25 cellular contexts compared by ENCODE assay signal in the genomic region with DNA sequence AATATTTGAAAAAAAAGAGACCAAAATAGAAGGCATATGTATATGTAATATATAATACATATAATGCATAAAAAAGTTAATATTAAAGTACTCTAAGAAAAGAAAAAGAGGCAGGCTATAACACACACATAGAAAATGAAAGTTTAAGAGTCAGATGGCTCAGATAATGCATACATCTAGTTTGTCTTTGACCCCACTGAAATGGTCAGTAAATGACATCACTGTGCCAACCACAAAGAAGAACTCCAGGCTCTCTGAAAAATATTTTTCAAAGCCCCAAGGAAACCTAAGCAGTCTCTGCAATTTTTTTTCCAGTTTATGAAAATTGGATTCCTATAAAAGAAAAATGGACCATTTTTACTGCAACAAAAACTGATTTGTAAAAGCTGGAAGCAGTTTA. TPM values are rescaled to one million over a fixed set of nuclear protein-coding genes. Genes with fewer than 3 reads are reported as not detected.
DNase-seq lines count a peak whose midpoint lies in the region; TF ChIP-seq lines count a peak whose summit lies in the region.
"Had no signal": no experiment of that assay in that cellular context is flagged by ENCODE, and none has a peak within 500 bp of the region (broad histone marks: within the 10 kb centered on the region; RNA-seq: fewer than 3 reads in every experiment).

No MANE protein-coding gene starts in this region.

- no peak overlapping the region for H3K27ac Mint-ChIP-seq in T-helper 2 cell treated with Interferon-gamma antibody and Interleukin-4, amounts not matched to agents 5 μg/mL and 100 μg/mL, for 36 hours
- H3K27ac Mint-ChIP-seq: CD8-positive, alpha-beta memory T cell; dendritic cell treated with granulocyte-macrophage colony-stimulating factor and Interleukin-4, amounts not matched to agents 40 ng/mL and 50 ng/mL, for 4 days; H9 had no signal

- no peak overlapping the region for H3K4me3 Mint-ChIP-seq in T-helper 2 cell treated with Interferon-gamma antibody and Interleukin-4, amounts not matched to agents 5 μg/mL and 100 μg/mL, for 36 hours
- H3K4me3 Mint-ChIP-seq: CD8-positive, alpha-beta memory T cell; dendritic cell treated with granulocyte-macrophage colony-stimulating factor and Interleukin-4, amounts not matched to agents 40 ng/mL and 50 ng/mL, for 4 days; H9 had no signal

- no peaks in the 10 kb centered on the region for H3K4me1 Mint-ChIP-seq in T-helper 2 cell treated with Interferon-gamma antibody and Interleukin-4, amounts not matched to agents 5 μg/mL and 100 μg/mL, for 36 hours (ENCODE audit: low read depth)
- H3K4me1 Mint-ChIP-seq: CD8-positive, alpha-beta memory T cell had no signal

- no peak for TF ChIP-seq CTCF in brain microvascular endothelial cell (IDR thresholded peaks at IDR 0.05; ENCODE audit: low read depth, low read length, missing control alignments)

- H3K27me3 ChIP-seq in brain microvascular endothelial cell (replicated peaks), result no peaks in the 10 kb centered on the region
- H3K27me3 ChIP-seq: heart right ventricle, neutrophil had no signal

- in situ Hi-C loops in brain microvascular endothelial cell (cut with HindIII; ENCODE audit: low pct_ligation_motif_present, low sequenced_read_pairs), result loop anchor here (25.0 kb wide), 1 partner anchor 813 kb away; no protein-coding TSS in a partner anchor

- DNase-seq in ELR (ENCODE audit: low read depth), result peak; percentile 32
- DNase-seq in MV-4-11 (lab: John Stamatoyannopoulos, UW), result peak; percentile 10
- DNase-seq in brain microvascular endothelial cell, result peak; percentile 73
- DNase-seq in kidney tubule cell (ENCODE audit: low spot score), result peak; percentile 10
- DNase-seq in stimulated activated CD4-positive, alpha-beta T cell treated with anti-CD3 and anti-CD28 coated beads, Interleukin-4, amount 100 ng/mL, for 1 hour, result no peak
- DNase-seq in T-helper 2 cell treated with Interferon-gamma antibody and Interleukin-4, amounts not matched to agents 5 μg/mL and 100 μg/mL, for 36 hours (ENCODE audit: low spot score), result no peak
- no peak for DNase-seq in HT-29 (ENCODE audit: low spot score)
- DNase-seq in central memory CD4-positive, alpha-beta T cell, result no peak
- DNase-seq: ACHN; activated CD4-positive, alpha-beta T cell treated with anti-CD3 and anti-CD28 coated beads for 48 hours; activated CD8-positive, alpha-beta memory T cell treated with anti-CD3 and anti-CD28 coated beads, Interleukin-2, amount 50 U/mL, for 48 hours; activated gamma-delta T cell treated with Interleukin-2 at 50 U/mL for 16 hours; aorta; CD8-positive, alpha-beta memory T cell; H9; heart right ventricle; mucosa of descending colon; NCI-H1092 treated with DMSO at 0.1 percent for 48 hours; NCI-H774; stimulated activated CD4-positive, alpha-beta T cell treated with anti-CD3 and anti-CD28 coated beads, Interleukin-2, amount 100 ng/mL, for 24 hours; substantia nigra had no signal

- H3K36me3 Mint-ChIP-seq in T-helper 2 cell treated with Interferon-gamma antibody and Interleukin-4, amounts not matched to agents 5 μg/mL and 100 μg/mL, for 36 hours (ENCODE audit: low read depth), result no peaks in the 10 kb centered on the region

- H3K27ac ChIP-seq in brain microvascular endothelial cell, result peak overlapping the region; percentile 40
- H3K27ac ChIP-seq: epithelial cell of prostate, heart right ventricle, KMS-11, neutrophil had no signal

- no peaks in the 10 kb centered on the region for H3K9me3 Mint-ChIP-seq in T-helper 2 cell treated with Interferon-gamma antibody and Interleukin-4, amounts not matched to agents 5 μg/mL and 100 μg/mL, for 36 hours
- H3K9me3 Mint-ChIP-seq: CD8-positive, alpha-beta memory T cell; dendritic cell treated with granulocyte-macrophage colony-stimulating factor and Interleukin-4, amounts not matched to agents 40 ng/mL and 50 ng/mL, for 4 days; H9 had no signal

- no peaks in the 10 kb centered on the region for H3K36me3 ChIP-seq in brain microvascular endothelial cell (replicated peaks)

- no peaks in the 10 kb centered on the region for H3K27me3 Mint-ChIP-seq in T-helper 2 cell treated with Interferon-gamma antibody and Interleukin-4, amounts not matched to agents 5 μg/mL and 100 μg/mL, for 36 hours (ENCODE audit: low read depth)
- H3K27me3 Mint-ChIP-seq: CD8-positive, alpha-beta memory T cell; dendritic cell treated with granulocyte-macrophage colony-stimulating factor and Interleukin-4, amounts not matched to agents 40 ng/mL and 50 ng/mL, for 4 days had no signal

- H3K4me3 ChIP-seq in brain microvascular endothelial cell (ENCODE audit: low read depth, low read length), result no peak overlapping the region
- H3K4me3 ChIP-seq: heart right ventricle, mucosa of descending colon had no signal

RNA-seq across cellular contexts. Expression of gene SCYL3, which starts 55.4 kb away (rescaled TPM):
- 4.4 and 5.7 TPM in 2 replicates for total RNA-seq in HT-29 (2014; rRNA removed; shearing (Covaris generic))

Comparison
In these comparisons a context has a peak if more than half of its experiments do, and no peak if none do; other contexts are left out.
1. DNase-seq: peak in ELR (single experiment), MV-4-11 (single experiment), brain microvascular endothelial cell (single experiment) and kidney tubule cell (single experiment); none in stimulated activated CD4-positive, alpha-beta T cell treated with anti-CD3 and anti-CD28 coated beads, Interleukin-4, amount 100 ng/mL, for 1 hour (single experiment), T-helper 2 cell treated with Interferon-gamma antibody and Interleukin-4, amounts not matched to agents 5 μg/mL and 100 μg/mL, for 36 hours (single experiment), HT-29 (single experiment) and central memory CD4-positive, alpha-beta T cell (single experiment).